Comparison of ENCODE assay signal across 18 cellular contexts in the genomic region with DNA sequence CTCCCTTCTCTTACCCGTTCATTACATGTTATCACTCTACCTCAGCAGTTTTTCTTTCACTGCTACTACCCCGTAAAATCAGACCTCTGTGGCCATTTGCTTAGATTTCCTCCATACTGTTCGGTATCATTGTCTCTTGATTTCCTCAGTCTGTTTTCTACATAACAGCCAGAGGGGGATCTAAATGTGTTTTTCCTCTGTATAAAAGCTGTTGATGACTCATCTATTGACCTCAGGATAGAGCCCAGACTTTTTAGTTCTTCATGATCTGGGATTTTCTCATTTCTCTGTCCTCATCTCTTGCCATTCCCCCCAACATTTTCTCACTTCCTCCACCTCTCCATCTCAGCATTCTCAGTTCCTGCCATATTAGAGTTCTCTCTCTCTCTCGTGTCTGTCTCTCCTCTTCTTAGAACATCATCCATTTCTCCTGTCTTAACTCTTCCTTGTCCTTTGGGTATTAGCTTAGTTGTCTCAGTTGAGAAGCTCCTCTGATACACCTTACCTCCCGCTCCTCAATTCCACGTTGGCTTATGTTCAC. TPM values are rescaled to one million over a fixed set of nuclear protein-coding genes. Genes with fewer than 3 reads are reported as not detected.
A peak's percentile ranks its signal among the peaks of the same experiment; 100 is the strongest.
DNase-seq lines count a peak whose midpoint lies in the region; ATAC-seq and TF ChIP-seq lines count a peak whose summit lies in the region.
"Had no signal": no experiment of that assay in that cellular context is flagged by ENCODE, and none has a peak within 500 bp of the region (broad histone marks: within the 10 kb centered on the region; RNA-seq: fewer than 3 reads in every experiment).

No MANE protein-coding gene starts in this region.

- peaks cover 41% of the 10 kb centered on the region for H3K79me2 ChIP-seq in neural progenitor cell (ENCODE audit: low read depth)

- no peak overlapping the region for H3K9ac ChIP-seq in neural progenitor cell

- peaks cover 3% of the 10 kb centered on the region for H3K36me3 ChIP-seq in breast epithelium
- H3K36me3 ChIP-seq in neural progenitor cell, result peaks cover 11% of the 10 kb centered on the region

- DNase-seq in MCF 10A (ENCODE audit: unreplicated experiment), result no peak
- DNase-seq in breast epithelium (ENCODE audit: low spot score in 2 of 2), result no peak
- DNase-seq in fibroblast of villous mesenchyme (ENCODE audit: low read depth), result peak; percentile 31
- no peak for DNase-seq in GF-D8 (lab: John Stamatoyannopoulos, UW)
- DNase-seq in DMS79 treated with DMSO at 0.1 percent for 48 hours (lab: John Stamatoyannopoulos, UW), result no peak
- no peak for DNase-seq in neural progenitor cell (ENCODE audit: low spot score)
- DNase-seq: activated CD4-positive, alpha-beta T cell treated with anti-CD3 and anti-CD28 coated beads for 36 hours; DMS53; NCI-H2029; NCI-H446 treated with DMSO at 0.1 percent for 48 hours; retina; stimulated activated CD4-positive, alpha-beta T cell treated with anti-CD3 and anti-CD28 coated beads, Interleukin-15, amount 100 ng/mL, for 24 hours; stimulated activated naive CD8-positive, alpha-beta T cell treated with anti-CD3 and anti-CD28 coated beads, Interleukin-15, Interleukin-2, amounts not matched to agents 100 U/mL and 50 U/mL, for 24 hours had no signal

- no peaks in the 10 kb centered on the region for H3K9me3 ChIP-seq in breast epithelium
- no peaks in the 10 kb centered on the region for H3K9me3 ChIP-seq in neural progenitor cell (ENCODE audit: low read depth)

- H3K4me1 ChIP-seq in breast epithelium, result no peaks in the 10 kb centered on the region
- no peaks in the 10 kb centered on the region for H3K4me1 ChIP-seq in neural progenitor cell

- H3K27ac ChIP-seq in breast epithelium (no peak overlapping the region), neural progenitor cell (no peak overlapping the region)

- no peak overlapping the region for H3K4me3 ChIP-seq in breast epithelium
- H3K4me3 ChIP-seq in fibroblast of villous mesenchyme (ENCODE audit: low read depth, low read length), result no peak overlapping the region
- no peak overlapping the region for H3K4me3 ChIP-seq in neural progenitor cell

- no peak overlapping the region for H2AFZ ChIP-seq in neural progenitor cell (replicated peaks)

- no peak overlapping the region for H3K4me2 ChIP-seq in neural progenitor cell

- peaks cover 37% of the 10 kb centered on the region for H3K36me3 Mint-ChIP-seq in MCF 10A (ENCODE audit: insufficient read depth, unreplicated experiment)
- H3K36me3 Mint-ChIP-seq in activated naive CD8-positive, alpha-beta T cell, result peaks cover 2% of the 10 kb centered on the region
- peaks cover 20% of the 10 kb centered on the region for H3K36me3 Mint-ChIP-seq in neural progenitor cell

- POLR2A ChIA-PET in MCF 10A (lab: Yijun Ruan, JAX), result interaction anchor here (2.3 kb wide), 1 partner anchor 10 kb away, joined by 13 read pairs; a partner anchor contains a TSS

- H3K4me1 Mint-ChIP-seq in MCF 10A (ENCODE audit: insufficient read depth, unreplicated experiment) (peaks cover 18% of the 10 kb centered on the region), neural progenitor cell (no peaks in the 10 kb centered on the region)
- H3K4me1 Mint-ChIP-seq in activated naive CD8-positive, alpha-beta T cell (ENCODE audit: low read depth), result peaks cover 14% of the 10 kb centered on the region

- no peak overlapping the region for H3K4me3 Mint-ChIP-seq in MCF 10A (ENCODE audit: unreplicated experiment)
- H3K4me3 Mint-ChIP-seq in activated naive CD8-positive, alpha-beta T cell, result no peak overlapping the region
- no peak overlapping the region for H3K4me3 Mint-ChIP-seq in neural progenitor cell
- H3K4me3 Mint-ChIP-seq: activated CD4-positive, alpha-beta T cell treated with anti-CD3 and anti-CD28 coated beads for 36 hours; memory B cell; type B pancreatic cell had no signal

- TF ChIP-seq CTCF in MCF 10A (IDR thresholded peaks at IDR 0.05; ENCODE audit: unreplicated experiment) (no peak), breast epithelium (IDR thresholded peaks at IDR 0.05) (no peak), fibroblast of villous mesenchyme (IDR thresholded peaks at IDR 0.05; ENCODE audit: insufficient read depth, low read depth, low read length) (no peak), neural progenitor cell (IDR thresholded peaks at IDR 0.05) (no peak)

- H4K20me1 ChIP-seq in neural progenitor cell (ENCODE audit: low read depth), result peaks cover 33% of the 10 kb centered on the region

- H3K27ac Mint-ChIP-seq in MCF 10A (ENCODE audit: low read depth, unreplicated experiment) (peak overlapping the region; percentile 62), neural progenitor cell (no peak overlapping the region)
- peak overlapping the region; percentile 9 for H3K27ac Mint-ChIP-seq in activated naive CD8-positive, alpha-beta T cell
- H3K27ac Mint-ChIP-seq: activated CD4-positive, alpha-beta T cell treated with anti-CD3 and anti-CD28 coated beads for 36 hours; type B pancreatic cell had no signal

- TF ChIP-seq POLR2A in breast epithelium (IDR thresholded peaks at IDR 0.05), result no peak

- no peaks in the 10 kb centered on the region for H3K27me3 Mint-ChIP-seq in MCF 10A (ENCODE audit: insufficient read depth, unreplicated experiment)
- H3K27me3 Mint-ChIP-seq in activated naive CD8-positive, alpha-beta T cell, result no peaks in the 10 kb centered on the region
- no peaks in the 10 kb centered on the region for H3K27me3 Mint-ChIP-seq in neural progenitor cell (ENCODE audit: insufficient read depth, low read depth)
- H3K27me3 Mint-ChIP-seq: activated CD4-positive, alpha-beta T cell treated with anti-CD3 and anti-CD28 coated beads for 36 hours; memory B cell; type B pancreatic cell had no signal

- ATAC-seq in GM18858 (IDR thresholded peaks at IDR 0.05; ENCODE audit: unreplicated experiment), result no peak
- ATAC-seq: activated CD4-positive, alpha-beta T cell treated with anti-CD3 and anti-CD28 coated beads for 36 hours; stimulated activated naive CD8-positive, alpha-beta T cell treated with anti-CD3 and anti-CD28 coated beads, Interleukin-15, Interleukin-2, amounts not matched to agents 100 U/mL and 50 U/mL, for 24 hours had no signal

- no peaks in the 10 kb centered on the region for H3K27me3 ChIP-seq in breast epithelium
- no peaks in the 10 kb centered on the region for H3K27me3 ChIP-seq in neural progenitor cell

- no TSS peak for BruUV-seq in MCF 10A (replicated peaks; lab: Mats Ljungman, UMichigan)

- H3F3A ChIP-seq in neural progenitor cell (ENCODE audit: low read depth), result no peaks in the 10 kb centered on the region

- CTCF ChIA-PET in MCF 10A (lab: Yijun Ruan, JAX), result interaction anchor here (0.6 to 2.4 kb wide), 3 partner anchors 10 to 12 kb away, joined by 3 to 12 read pairs (median 4); a partner anchor contains a TSS

- H3K9me3 Mint-ChIP-seq in MCF 10A (ENCODE audit: unreplicated experiment), result no peaks in the 10 kb centered on the region
- no peaks in the 10 kb centered on the region for H3K9me3 Mint-ChIP-seq in activated naive CD8-positive, alpha-beta T cell (ENCODE audit: low read depth)
- H3K9me3 Mint-ChIP-seq in neural progenitor cell, result no peaks in the 10 kb centered on the region
- H3K9me3 Mint-ChIP-seq: memory B cell, type B pancreatic cell had no signal

- intact Hi-C loops in MCF 10A (cut with micrococcal nuclease) (no loop called here), breast epithelium (cut with DNase I; ENCODE audit: low total_unique reads) (no loop called here)

RNA-seq across cellular contexts. Expression of a gene that starts 10.5 kb away (rescaled TPM):
- total RNA-seq in MCF 10A (2022) (11.6 and 12.0 TPM in 2 replicates), breast epithelium (10 to 100 TPM in 1 of 3 donors, 1 to 10 TPM in 2; 5.8 to 11.1 (median 8.5) TPM), fibroblast of villous mesenchyme (3.5 and 13.4 TPM in 2 replicates), neural progenitor cell (ENCODE audit: low replicate concordance) (22.3 and 28.6 TPM in 2 replicates)

RNA-seq across cellular contexts. Expression of a gene that starts 30.7 kb away (rescaled TPM):
- total RNA-seq in MCF 10A (2022) (not detected in 2 replicates), breast epithelium (not detected), fibroblast of villous mesenchyme (not detected in 2 replicates), neural progenitor cell (ENCODE audit: low replicate concordance) (not detected in 2 replicates)
- total RNA-seq: A673; activated CD4-positive, alpha-beta T cell treated with anti-CD3 and anti-CD28 coated beads for 36 hours had no signal
